ENCODE assay signal across 1 cellular context in genomic region chr6:109073344-109074235, GRCh38.
A peak's percentile ranks its signal among the peaks of the same experiment; 100 is the strongest.
TF ChIP-seq lines count a peak whose summit lies in the region.

No MANE protein-coding gene starts in this region.

TF ChIP-seq in K562, 482 proteins besides CTCF, POLR2A, EP300 and RAD21 (continued from another document):
- TF ChIP-seq CEBPB (tag; IDR thresholded peaks at IDR 0.05) (peak; percentile 74), CEBPG (CRISPR knock-in tag; IDR thresholded peaks at IDR 0.05) (no peak), CEBPG (tag; conservative IDR thresholded peaks at IDR 0.05 in 1 of 2, IDR thresholded peaks at IDR 0.05 in 1 of 2) (peak in 1 of 2 experiments; percentile 74; a peak in 1 of 4 replicates), ETV5 (CRISPR knock-in tag; IDR thresholded peaks at IDR 0.05; ENCODE audit: low read depth) (no peak), ELF4 (CRISPR knock-in tag; IDR thresholded peaks at IDR 0.05) (no peak)
- TF ChIP-seq, protein P1, sequence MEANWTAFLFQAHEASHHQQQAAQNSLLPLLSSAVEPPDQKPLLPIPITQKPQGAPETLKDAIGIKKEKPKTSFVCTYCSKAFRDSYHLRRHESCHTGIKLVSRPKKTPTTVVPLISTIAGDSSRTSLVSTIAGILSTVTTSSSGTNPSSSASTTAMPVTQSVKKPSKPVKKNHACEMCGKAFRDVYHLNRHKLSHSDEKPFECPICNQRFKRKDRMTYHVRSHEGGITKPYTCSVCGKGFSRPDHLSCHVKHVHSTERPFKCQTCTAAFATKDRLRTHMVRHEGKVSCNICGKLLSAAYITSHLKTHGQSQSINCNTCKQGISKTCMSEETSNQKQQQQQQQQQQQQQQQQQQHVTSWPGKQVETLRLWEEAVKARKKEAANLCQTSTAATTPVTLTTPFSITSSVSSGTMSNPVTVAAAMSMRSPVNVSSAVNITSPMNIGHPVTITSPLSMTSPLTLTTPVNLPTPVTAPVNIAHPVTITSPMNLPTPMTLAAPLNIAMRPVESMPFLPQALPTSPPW (CRISPR knock-in tag; IDR thresholded peaks at IDR 0.05) = 0 out of 2 replicates have a peak, but pooled peaks have one; percentile 16
